ENCODE assay signal across 21 cellular contexts in the genomic region with DNA sequence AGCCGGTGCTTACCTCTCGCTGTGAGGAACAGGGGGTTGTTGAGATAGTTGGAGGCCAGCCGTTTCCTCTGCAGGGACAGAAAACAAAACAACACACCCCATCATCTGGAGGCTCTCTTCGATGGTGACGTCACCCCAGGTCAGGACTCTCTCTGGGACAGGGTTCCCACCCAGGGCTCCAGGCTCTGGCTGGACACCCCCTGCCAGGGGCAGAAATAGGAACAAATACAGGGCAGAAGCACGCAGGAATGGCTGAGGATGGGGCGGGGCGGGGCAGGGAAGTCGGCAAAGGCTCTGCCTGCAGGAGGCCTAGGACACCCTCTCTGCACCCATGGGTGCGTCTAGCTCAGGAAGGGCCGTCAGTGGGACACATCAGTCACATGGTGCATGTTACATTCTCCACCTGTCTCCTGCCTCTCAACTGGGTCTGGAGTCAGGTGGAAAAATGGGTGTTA.
DNase-seq lines count a peak whose midpoint lies in the region; ATAC-seq, FAIRE-seq and TF ChIP-seq lines count a peak whose summit lies in the region.
"Had no signal": no experiment of that assay in that cellular context is flagged by ENCODE, and none has a peak within 500 bp of the region (broad histone marks: within the 10 kb centered on the region; RNA-seq: fewer than 3 reads in every experiment).

No MANE protein-coding gene starts in this region.

- H3K9me3 Mint-ChIP-seq in MCF 10A (ENCODE audit: unreplicated experiment) = no peaks in the 10 kb centered on the region
- H3K9me3 Mint-ChIP-seq: CD4-positive, alpha-beta T cell had no signal

- no peak for DNase-seq in K562 (ENCODE audit: extremely low read depth in 1 of 4, low spot score in 3 of 4)
- no peak for DNase-seq in HepG2 (ENCODE audit: low spot score)
- DNase-seq in suprapubic skin (ENCODE audit: low spot score in 2 of 2) = peak; percentile 41 to 72
- no peak for DNase-seq in NCI-H187 (lab: John Stamatoyannopoulos, UW)
- DNase-seq in NCI-H2171 treated with DMSO at 0.1 percent for 48 hours (lab: John Stamatoyannopoulos, UW) = no peak
- DNase-seq in MCF 10A (ENCODE audit: unreplicated experiment) = no peak
- DNase-seq: AML-193, GOT3, MG63, NCI-H2029 treated with DMSO at 0.1 percent for 48 hours, NCI-H2227 treated with DMSO at 0.1 percent for 48 hours, NCI-H526 treated with DMSO at 0.1 percent for 48 hours, SHP77 treated with DMSO at 0.1 percent for 48 hours had no signal

- POLR2A ChIA-PET in HEK293 (lab: Yijun Ruan, JAX) = no interaction called here
- POLR2A ChIA-PET in K562 (lab: Yijun Ruan, JAX) = no interaction called here
- POLR2A ChIA-PET in HepG2 (lab: Yijun Ruan, JAX) = no interaction called here
- POLR2A ChIA-PET in MCF 10A (lab: Yijun Ruan, JAX) = no interaction called here

- CTCF ChIA-PET in HEK293 (lab: Yijun Ruan, JAX) = no interaction called here
- CTCF ChIA-PET in K562 (lab: Yijun Ruan, JAX; ENCODE audit: low intra/inter-chr PET ratio) = no interaction called here
- CTCF ChIA-PET in HepG2 (lab: Yijun Ruan, JAX; ENCODE audit: low intra/inter-chr PET ratio, low total read pairs) = no interaction called here
- CTCF ChIA-PET in MCF 10A (lab: Yijun Ruan, JAX) = no interaction called here

- 4% methylated on average over 6 of the region's 11 CpGs for WGBS in K562 (ENCODE audit: insufficient coverage, low coverage, missing lambda C conversion rate)
- 27% methylated on average over 7 of the region's 11 CpGs for WGBS in HepG2 (ENCODE audit: low lambda C conversion rate)
- 73% methylated on average over 9 of the region's 11 CpGs for WGBS in suprapubic skin

- H3K4me3 Mint-ChIP-seq in MCF 10A (ENCODE audit: unreplicated experiment) = no peak overlapping the region
- H3K4me3 Mint-ChIP-seq: CD4-positive, alpha-beta T cell had no signal

- no peaks in the 10 kb centered on the region for H3K9me1 ChIP-seq in K562 (ENCODE audit: control insufficient read depth, insufficient read depth, low read length)

- H3K27ac ChIP-seq in HEK293 (ENCODE audit: extremely low read depth, low read depth, low read length) (no peak overlapping the region), K562 (ENCODE audit: extremely low read depth, low read depth, low read length) (no peak overlapping the region), HepG2 (ENCODE audit: extremely low read length, insufficient read depth, low read length) (no peak overlapping the region), suprapubic skin (no peak overlapping the region)
- H3K27ac ChIP-seq: A549; BLaER1 treated with 17β-estradiol and CSF1 and Interleukin-3, amounts not matched to agents 10 nM and 100 nM; HL-60 had no signal

- H3K27me3 ChIP-seq in K562 (ENCODE audit: control insufficient read depth in 2 of 2, insufficient read depth in 2 of 2, low read length in 2 of 2) (peaks cover 2 to 18% of the 10 kb centered on the region in 2 experiments; a peak in 2 of 5 replicates), HepG2 (ENCODE audit: control insufficient read depth in 1 of 2, insufficient read depth in 2 of 2, low read length in 2 of 2) (peaks cover 9 to 37% of the 10 kb centered on the region in 2 experiments; a peak in 4 of 5 replicates), suprapubic skin (peaks cover 21% of the 10 kb centered on the region)
- H3K27me3 ChIP-seq: BLaER1 treated with 17β-estradiol and CSF1 and Interleukin-3, amounts not matched to agents 10 nM and 100 nM; MG63 had no signal

- H3K9me3 ChIP-seq in HEK293 (ENCODE audit: control insufficient read depth, insufficient read depth, low read depth, low read length) (no peaks in the 10 kb centered on the region), K562 (replicated peaks; ENCODE audit: control insufficient read depth, insufficient read depth, low read depth, low read length) (no peaks in the 10 kb centered on the region), HepG2 (ENCODE audit: low read length) (no peaks in the 10 kb centered on the region), suprapubic skin (no peaks in the 10 kb centered on the region)
- H3K9me3 ChIP-seq: A549; BLaER1 treated with 17β-estradiol and CSF1 and Interleukin-3, amounts not matched to agents 10 nM and 100 nM; HAP-1; MG63 had no signal

- H3K4me3 ChIP-seq in HEK293 (ENCODE audit: low read depth, low read length) = no peak overlapping the region
- H3K4me3 ChIP-seq in K562 = no peak overlapping the region
- no peak overlapping the region for H3K4me3 ChIP-seq in HepG2 (replicated peaks in 1 of 3; ENCODE audit: insufficient read depth in 1 of 3, low read depth in 2 of 3, low read length in 3 of 3)
- no peak overlapping the region for H3K4me3 ChIP-seq in suprapubic skin
- H3K4me3 ChIP-seq: A549; BLaER1 treated with 17β-estradiol and CSF1 and Interleukin-3, amounts not matched to agents 10 nM and 100 nM; HAP-1; MG63 had no signal

- TF ChIP-seq EP300 in K562 (IDR thresholded peaks at IDR 0.05; ENCODE audit: low read length) (no peak), HepG2 (IDR thresholded peaks at IDR 0.05; ENCODE audit: low read depth in 2 of 2, low read length in 2 of 2) (no peak), HepG2 (CRISPR knock-in tag; IDR thresholded peaks at IDR 0.05; ENCODE audit: borderline replicate concordance) (no peak), suprapubic skin (IDR thresholded peaks at IDR 0.05) (no peak)

- BruUV-seq in K562 (replicated peaks; lab: Mats Ljungman, UMichigan) = no TSS peak
- BruUV-seq in HepG2 (replicated peaks; lab: Mats Ljungman, UMichigan) = no TSS peak
- BruUV-seq in MCF 10A (replicated peaks; lab: Mats Ljungman, UMichigan) = no TSS peak

- no peaks in the 10 kb centered on the region for H3K36me3 ChIP-seq in HEK293 (ENCODE audit: control insufficient read depth in 2 of 2, insufficient read depth in 1 of 2, low read length in 2 of 2)
- no peaks in the 10 kb centered on the region for H3K36me3 ChIP-seq in K562 (ENCODE audit: control insufficient read depth, insufficient read depth, low read length)
- H3K36me3 ChIP-seq in HepG2 (replicated peaks in 1 of 2; ENCODE audit: control insufficient read depth in 1 of 2, insufficient read depth in 2 of 2, low read length in 2 of 2) = no peaks in the 10 kb centered on the region
- no peaks in the 10 kb centered on the region for H3K36me3 ChIP-seq in suprapubic skin
- H3K36me3 ChIP-seq: BLaER1 treated with 17β-estradiol and CSF1 and Interleukin-3, amounts not matched to agents 10 nM and 100 nM; HAP-1; MG63 had no signal

- ATAC-seq in K562 (no peak), HepG2 (no peak)
- ATAC-seq: A549, Panc1 had no signal

- no peak overlapping the region for H2AFZ ChIP-seq in K562 (ENCODE audit: low read depth, low read length)
- H2AFZ ChIP-seq in HepG2 (ENCODE audit: low read length) = no peak overlapping the region

- FAIRE-seq in K562 (lab: Jason Lieb, UNC) (no peak), HepG2 (lab: Jason Lieb, UNC) (no peak)
- FAIRE-seq: A549, D721Med had no signal

- H4K20me1 ChIP-seq in K562 (replicated peaks; ENCODE audit: control insufficient read depth, insufficient read depth, low read length) (0 out of 2 replicates have a peak, but pooled peaks cover 4% of the 10 kb centered on the region), HepG2 (ENCODE audit: insufficient read depth, low read length) (no peaks in the 10 kb centered on the region)

- H3K4me1 Mint-ChIP-seq in MCF 10A (ENCODE audit: insufficient read depth, unreplicated experiment) = no peaks in the 10 kb centered on the region

- intact Hi-C loops in K562 (cut with micrococcal nuclease) (no loop called here), HepG2 (cut with micrococcal nuclease; ENCODE audit: unreplicated experiment) (no loop called here), MCF 10A (cut with micrococcal nuclease) (no loop called here)

- H3K27ac Mint-ChIP-seq in MCF 10A (ENCODE audit: low read depth, unreplicated experiment) = no peak overlapping the region
- H3K27ac Mint-ChIP-seq: CD4-positive, alpha-beta T cell had no signal

- no peak for TF ChIP-seq POLR2A in K562 (conservative IDR thresholded peaks at IDR 0.05)
- no peak for TF ChIP-seq POLR2A in HepG2 (IDR thresholded peaks at IDR 0.05; ENCODE audit: insufficient read depth in 1 of 2, low read depth in 2 of 2, low read length in 2 of 2)
- TF ChIP-seq POLR2A in suprapubic skin (IDR thresholded peaks at IDR 0.05) = no peak

- no peaks in the 10 kb centered on the region for H3K36me3 Mint-ChIP-seq in MCF 10A (ENCODE audit: insufficient read depth, unreplicated experiment)

- no peak for TF ChIP-seq CTCF in HEK293 (tag by site-specific recombination; IDR thresholded peaks at IDR 0.05)
- TF ChIP-seq CTCF in K562 (IDR thresholded peaks at IDR 0.05 in 2 of 3, conservative IDR thresholded peaks at IDR 0.05 in 1 of 3; ENCODE audit: insufficient read depth in 2 of 3, low read depth in 1 of 3, low read length in 3 of 3) = no peak
- no peak for TF ChIP-seq CTCF in HepG2 (CRISPR knock-in tag; IDR thresholded peaks at IDR 0.05)
- no peak for TF ChIP-seq CTCF in suprapubic skin (IDR thresholded peaks at IDR 0.05)
- no peak for TF ChIP-seq CTCF in MCF 10A (IDR thresholded peaks at IDR 0.05; ENCODE audit: unreplicated experiment)

- TF ChIP-seq RAD21 in K562 (CRISPR knock-in tag; conservative IDR thresholded peaks at IDR 0.05 in 1 of 2, IDR thresholded peaks at IDR 0.05 in 1 of 2) = no peak
- no peak for TF ChIP-seq RAD21 in HepG2 (CRISPR knock-in tag; IDR thresholded peaks at IDR 0.05)

- H3K9ac ChIP-seq in K562 (ENCODE audit: insufficient read depth in 1 of 2, low read depth in 2 of 2, low read length in 2 of 2) (no peak overlapping the region), HepG2 (ENCODE audit: insufficient read depth, low read depth, low read length) (no peak overlapping the region)
- H3K9ac ChIP-seq: BLaER1 treated with 17β-estradiol and CSF1 and Interleukin-3, amounts not matched to agents 10 nM and 100 nM had no signal

- H3K4me1 ChIP-seq in HEK293 (ENCODE audit: control insufficient read depth, insufficient read depth, low read length) (no peaks in the 10 kb centered on the region), K562 (replicated peaks in 1 of 2; ENCODE audit: control insufficient read depth in 2 of 2, insufficient read depth in 2 of 2, low read length in 2 of 2) (no peaks in the 10 kb centered on the region; a peak in 1 of 5 replicates), HepG2 (ENCODE audit: insufficient read depth, low read length) (no peaks in the 10 kb centered on the region), suprapubic skin (no peaks in the 10 kb centered on the region)
- H3K4me1 ChIP-seq: A549, HAP-1 had no signal

- in situ Hi-C loops in K562 (cut with MboI) (no loop called here), HepG2 (cut with HindIII; ENCODE audit: extremely low pct_ligation_motif_present, low pct_unique_long_range_greater_than_20kb) (no loop called here)

- no peaks in the 10 kb centered on the region for H3K27me3 Mint-ChIP-seq in MCF 10A (ENCODE audit: insufficient read depth, unreplicated experiment)
- H3K27me3 Mint-ChIP-seq: CD4-positive, alpha-beta T cell had no signal

- H3K4me2 ChIP-seq in K562 (ENCODE audit: insufficient read depth, low read length) (no peak overlapping the region), HepG2 (ENCODE audit: low read depth, low read length) (no peak overlapping the region)
- H3K4me2 ChIP-seq: A549; BLaER1 treated with 17β-estradiol and CSF1 and Interleukin-3, amounts not matched to agents 10 nM and 100 nM had no signal

- H3K79me2 ChIP-seq in K562 (ENCODE audit: control insufficient read depth, insufficient read depth, low read length) (no peaks in the 10 kb centered on the region), HepG2 (ENCODE audit: insufficient read depth, low read length) (no peaks in the 10 kb centered on the region)

TF ChIP-seq in HepG2, 621 proteins besides CTCF, POLR2A, EP300 and RAD21 (continues in another document):
- TF ChIP-seq ZNF782 (CRISPR knock-in tag; IDR thresholded peaks at IDR 0.05; ENCODE audit: borderline replicate concordance) = no peak

Comparison
In these comparisons a context has a peak if more than half of its experiments do, and no peak if none do; other contexts are left out.
1. DNase-seq: peak in suprapubic skin (2 of 2); none in K562 (0 of 4), HepG2 (single experiment), NCI-H187 (0 of 2), NCI-H2171 treated with DMSO at 0.1 percent for 48 hours (single experiment) and MCF 10A (single experiment).